ENCODE assay signal across 20 cellular contexts in the genomic region with DNA sequence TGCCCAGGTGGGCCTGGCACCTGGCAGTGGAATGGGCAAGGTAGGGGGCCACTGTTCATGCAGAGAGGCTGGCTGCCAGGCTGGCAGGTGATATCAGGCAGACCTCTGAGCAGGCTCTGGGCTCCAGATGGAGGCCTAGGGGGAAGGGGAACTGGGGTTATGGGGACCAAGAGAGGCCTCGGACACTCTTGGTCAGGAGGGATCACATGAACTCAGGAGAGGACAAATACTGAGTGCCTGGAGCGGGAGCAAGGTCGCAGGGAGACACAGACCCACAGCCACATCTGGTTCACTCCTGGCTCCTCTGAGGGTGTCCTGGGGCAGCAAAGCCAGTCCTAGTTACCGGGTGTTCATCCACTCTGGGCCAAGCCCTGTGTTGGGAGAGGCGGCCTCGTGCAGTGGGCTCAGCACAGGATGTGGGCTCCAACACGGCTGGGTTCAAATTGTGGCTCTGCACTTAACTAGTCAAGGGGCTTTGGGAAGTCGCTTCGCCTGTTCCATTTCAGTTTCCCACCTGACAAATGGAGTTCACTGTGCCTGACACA.
DNase-seq lines count a peak whose midpoint lies in the region; ATAC-seq, FAIRE-seq and TF ChIP-seq lines count a peak whose summit lies in the region.
"Had no signal": no experiment of that assay in that cellular context is flagged by ENCODE, and none has a peak within 500 bp of the region (broad histone marks: within the 10 kb centered on the region; RNA-seq: fewer than 3 reads in every experiment).

No MANE protein-coding gene starts in this region.

- WGBS in H1 (ENCODE audit: extremely low coverage in 1 of 2, insufficient coverage in 1 of 2, insufficient read length in 1 of 2, insufficient replicate concordance in 2 of 2, low coverage in 1 of 2, low lambda C conversion rate in 2 of 2, missing lambda C conversion rate in 1 of 2), 2 experiments, result 89% methylated on average over 9 of the region's 9 CpGs; no CpG with 5 or more reads in 1 of the 2 experiments

- no peak overlapping the region for H3K4me2 ChIP-seq in H1 (ENCODE audit: insufficient read depth in 1 of 2, low read depth in 2 of 2, low read length in 2 of 2)
- H3K4me2 ChIP-seq: BLaER1 treated with 17β-estradiol and CSF1 and Interleukin-3, amounts not matched to agents 10 nM and 100 nM; KMS-11 had no signal

- no peaks in the 10 kb centered on the region for H4K20me1 ChIP-seq in H1 (replicated peaks in 1 of 2; ENCODE audit: control insufficient read depth in 1 of 2, insufficient read depth in 2 of 2, low read length in 2 of 2)

- no peak for TF ChIP-seq EP300 in H1 (IDR thresholded peaks at IDR 0.05; ENCODE audit: borderline replicate concordance in 1 of 2, low read depth in 2 of 2, low read length in 2 of 2)

- H2BK20ac ChIP-seq in H1 (ENCODE audit: low read length), result 0 out of 2 replicates have a peak overlapping the region, but pooled peaks have one; percentile 80

- no peaks in the 10 kb centered on the region for H3K36me3 Mint-ChIP-seq in natural killer cell treated with Interleukin-12 subunit alpha and Interleukin-12 subunit beta and Interleukin-15 and Interleukin-18, amount 100 ng/mL, for 72 hours
- H3K36me3 Mint-ChIP-seq in natural killer cell, result no peaks in the 10 kb centered on the region
- H3K36me3 Mint-ChIP-seq: CD8-positive, alpha-beta T cell had no signal

- no peak overlapping the region for H3K56ac ChIP-seq in H1 (replicated peaks; ENCODE audit: insufficient read length, low read depth, low read length)

- no peak overlapping the region for H3K4ac ChIP-seq in H1 (replicated peaks; ENCODE audit: insufficient read length, low read depth, low read length)

- peaks cover 0 to 5% (median 0%) of the 10 kb centered on the region in 4 experiments; a peak in 2 of 7 replicates for H3K27me3 ChIP-seq in H1 (replicated peaks in 1 of 4; ENCODE audit: control insufficient read depth in 3 of 4, extremely low read depth in 1 of 4, insufficient read depth in 3 of 4, low read length in 3 of 4)

- POLR2A ChIA-PET in H1 (lab: Charles Lee; ENCODE audit: partially characterized antibody), result no interaction called here

- H3K4me3 ChIP-seq in H1 (ENCODE audit: extremely low read depth in 1 of 4, insufficient read depth in 2 of 4, low read depth in 3 of 4, low read length in 4 of 4), result no peak overlapping the region
- H3K4me3 ChIP-seq: BLaER1 treated with 17β-estradiol and CSF1 and Interleukin-3, amounts not matched to agents 10 nM and 100 nM; GM23248 had no signal

- H3K23me2 ChIP-seq in H1 (ENCODE audit: low read depth, low read length), result no peaks in the 10 kb centered on the region; the same call in 1 of the 2 replicates

- H2BK120ac ChIP-seq in H1 (replicated peaks; ENCODE audit: low read depth, low read length), result no peak overlapping the region

- H3K9ac ChIP-seq in H1 (replicated peaks in 1 of 4; ENCODE audit: extremely low read depth in 1 of 4, low read depth in 3 of 4, low read length in 3 of 4), result no peak overlapping the region
- H3K9ac ChIP-seq: BLaER1 treated with 17β-estradiol and CSF1 and Interleukin-3, amounts not matched to agents 10 nM and 100 nM; GM23248; KMS-11 had no signal

- no peak overlapping the region for H3K23ac ChIP-seq in H1 (ENCODE audit: insufficient read length)

- peaks cover 0 to 15% (median 6%) of the 10 kb centered on the region in 4 experiments; a peak in 4 of 7 replicates for H3K4me1 ChIP-seq in H1 (replicated peaks in 1 of 4; ENCODE audit: control insufficient read depth in 3 of 4, insufficient read depth in 4 of 4, low read length in 3 of 4)

- no peak overlapping the region for H2AK5ac ChIP-seq in H1 (ENCODE audit: low read depth, low read length)

- TF ChIP-seq CTCF in natural killer cell (IDR thresholded peaks at IDR 0.05) (no peak), H1 (IDR thresholded peaks at IDR 0.05; ENCODE audit: control extremely low read depth in 1 of 3, insufficient read depth in 1 of 3, low read depth in 1 of 3, low read length in 3 of 3) (no peak)

- H3K4me3 Mint-ChIP-seq in natural killer cell treated with Interleukin-12 subunit alpha and Interleukin-12 subunit beta and Interleukin-15 and Interleukin-18, amount 100 ng/mL, for 72 hours, result no peak overlapping the region
- no peak overlapping the region for H3K4me3 Mint-ChIP-seq in natural killer cell
- H3K4me3 Mint-ChIP-seq: CD8-positive, alpha-beta T cell had no signal

- CTCF ChIA-PET in H1 (lab: Charles Lee; ENCODE audit: partially characterized antibody), result no interaction called here

- no peak for FAIRE-seq in H1 (lab: Jason Lieb, UNC)
- FAIRE-seq: HepG2 had no signal

- no peak overlapping the region for H3K27ac ChIP-seq in H1 (ENCODE audit: low read depth, low read length)
- H3K27ac ChIP-seq: BLaER1 treated with 17β-estradiol and CSF1 and Interleukin-3, amounts not matched to agents 10 nM and 100 nM; GM23248; KMS-11 had no signal

- no peaks in the 10 kb centered on the region for H3K9me3 ChIP-seq in H1 (ENCODE audit: insufficient read depth in 2 of 2, low read depth in 1 of 2, low read length in 1 of 2)
- H3K9me3 ChIP-seq: BLaER1 treated with 17β-estradiol and CSF1 and Interleukin-3, amounts not matched to agents 10 nM and 100 nM had no signal

- H4K8ac ChIP-seq in H1 (ENCODE audit: extremely low read depth, insufficient read depth, low read length), result no peak overlapping the region

- H3K14ac ChIP-seq in H1 (ENCODE audit: insufficient read length), result no peak overlapping the region

- no peaks in the 10 kb centered on the region for H3K9me3 Mint-ChIP-seq in natural killer cell treated with Interleukin-12 subunit alpha and Interleukin-12 subunit beta and Interleukin-15 and Interleukin-18, amount 100 ng/mL, for 72 hours
- no peaks in the 10 kb centered on the region for H3K9me3 Mint-ChIP-seq in natural killer cell
- H3K9me3 Mint-ChIP-seq: CD8-positive, alpha-beta T cell had no signal

- TF ChIP-seq POLR2A in H1 (IDR thresholded peaks at IDR 0.05; ENCODE audit: control extremely low read depth in 1 of 2, low read depth in 2 of 2, low read length in 2 of 2), result no peak

- H3K27me3 Mint-ChIP-seq in natural killer cell treated with Interleukin-12 subunit alpha and Interleukin-12 subunit beta and Interleukin-15 and Interleukin-18, amount 100 ng/mL, for 72 hours, result peaks cover 38 to 48% of the 10 kb centered on the region in 2 donors
- peaks cover 22 to 73% of the 10 kb centered on the region in 2 donors for H3K27me3 Mint-ChIP-seq in natural killer cell (ENCODE audit: low read depth in 2 of 2)

- no peak overlapping the region for H3K18ac ChIP-seq in H1 (ENCODE audit: extremely low read depth, low read length)

- no peak for TF ChIP-seq RAD21 in H1 (IDR thresholded peaks at IDR 0.05 in 1 of 2, conservative IDR thresholded peaks at IDR 0.05 in 1 of 2; ENCODE audit: low read depth in 2 of 2, low read length in 2 of 2)

- no peaks in the 10 kb centered on the region for H3K36me3 ChIP-seq in H1 (ENCODE audit: control insufficient read depth in 2 of 4, insufficient read depth in 4 of 4, low read length in 3 of 4)
- H3K36me3 ChIP-seq: BLaER1 treated with 17β-estradiol and CSF1 and Interleukin-3, amounts not matched to agents 10 nM and 100 nM had no signal

- H2AFZ ChIP-seq in H1 (ENCODE audit: low read length), result no peak overlapping the region
- H2AFZ ChIP-seq: GM23248 had no signal

- intact Hi-C loops in natural killer cell (cut with micrococcal nuclease), result no loop called here

- peak; percentile 37 for DNase-seq in natural killer cell treated with Interleukin-12 subunit alpha and Interleukin-12 subunit beta and Interleukin-15 and Interleukin-18, amount 100 ng/mL, for 72 hours (ENCODE audit: low spot score)
- DNase-seq in natural killer cell, result no peak
- no peak for DNase-seq in H1 (ENCODE audit: low read depth in 1 of 2, low spot score in 2 of 2)
- DNase-seq in stimulated activated CD8-positive, alpha-beta memory T cell treated with anti-CD3 and anti-CD28 coated beads, Interleukin-4, amount 100 ng/mL, for 48 hours, result peak; percentile 0
- DNase-seq in NK-92 (lab: John Stamatoyannopoulos, UW; ENCODE audit: unreplicated experiment), result no peak
- DNase-seq in SIG-M5 treated with dmso at 0.1 percent for 504 hours (lab: John Stamatoyannopoulos, UW; ENCODE audit: unreplicated experiment), result no peak
- DNase-seq in activated T-cell treated with anti-CD3 and anti-CD28 coated beads, Interleukin-2, amount 50 U/mL, for 48 hours, result no peak
- DNase-seq: Calu3; CD8-positive, alpha-beta T cell; GF-D8; GM23248; NCI-H1048; NCI-H1436 treated with DMSO at 0.1 percent for 48 hours; NCI-H2029; NCI-H748 treated with DMSO at 0.1 percent for 48 hours; RPMI8226; SHP77 treated with DMSO at 0.1 percent for 48 hours had no signal

- H3K79me2 ChIP-seq in H1 (ENCODE audit: control insufficient read depth in 1 of 2, insufficient read depth in 2 of 2, low read length in 2 of 2), result no peaks in the 10 kb centered on the region

- H4K5ac ChIP-seq in H1 (ENCODE audit: insufficient read length, low read depth, low read length), result no peak overlapping the region

- H3K27ac Mint-ChIP-seq in natural killer cell treated with Interleukin-12 subunit alpha and Interleukin-12 subunit beta and Interleukin-15 and Interleukin-18, amount 100 ng/mL, for 72 hours, result no peak overlapping the region
- no peak overlapping the region for H3K27ac Mint-ChIP-seq in natural killer cell
- H3K27ac Mint-ChIP-seq: CD8-positive, alpha-beta T cell had no signal

- H3K4me1 Mint-ChIP-seq in natural killer cell treated with Interleukin-12 subunit alpha and Interleukin-12 subunit beta and Interleukin-15 and Interleukin-18, amount 100 ng/mL, for 72 hours (ENCODE audit: low read depth in 2 of 2), result no peaks in the 10 kb centered on the region
- H3K4me1 Mint-ChIP-seq in natural killer cell, result no peaks in the 10 kb centered on the region

- H2BK15ac ChIP-seq in H1 (ENCODE audit: low read length), result 0 out of 2 replicates have a peak overlapping the region, but pooled peaks have one; percentile 46

- H2BK12ac ChIP-seq in H1 (ENCODE audit: low read depth, low read length), result 0 out of 2 replicates have a peak overlapping the region, but pooled peaks have one; percentile 17

- H3K79me1 ChIP-seq in H1 (ENCODE audit: low read depth, low read length), result no peaks in the 10 kb centered on the region

- H4K91ac ChIP-seq in H1 (replicated peaks; ENCODE audit: insufficient read length, low read length), result peak overlapping the region; percentile 51

- no peak overlapping the region for H2BK5ac ChIP-seq in H1 (ENCODE audit: low read depth, low read length)

- ATAC-seq in natural killer cell treated with Interleukin-12 subunit alpha and Interleukin-12 subunit beta and Interleukin-15 and Interleukin-18, amount 100 ng/mL, for 72 hours, result no peak
- ATAC-seq in natural killer cell, result no peak
- ATAC-seq: CD8-positive, alpha-beta T cell; HepG2 had no signal

TF ChIP-seq in H1, 55 proteins besides CTCF, POLR2A, EP300 and RAD21 (continues in another document):
- TF ChIP-seq E2F6 (IDR thresholded peaks at IDR 0.05) (no peak), PHF8 (conservative IDR thresholded peaks at IDR 0.05; ENCODE audit: low read depth, low read length) (no peak), SIX5 (IDR thresholded peaks at IDR 0.05; ENCODE audit: low read depth, low read length) (no peak)

Comparison
In these comparisons a context has a peak if more than half of its experiments do, and no peak if none do; other contexts are left out.
1. DNase-seq: peak in natural killer cell treated with Interleukin-12 subunit alpha and Interleukin-12 subunit beta and Interleukin-15 and Interleukin-18, amount 100 ng/mL, for 72 hours (single experiment) and stimulated activated CD8-positive, alpha-beta memory T cell treated with anti-CD3 and anti-CD28 coated beads, Interleukin-4, amount 100 ng/mL, for 48 hours (single experiment); none in natural killer cell (single experiment), H1 (0 of 2), NK-92 (single experiment), SIG-M5 treated with dmso at 0.1 percent for 504 hours (single experiment) and activated T-cell treated with anti-CD3 and anti-CD28 coated beads, Interleukin-2, amount 50 U/mL, for 48 hours (0 of 2).